In genomic region chr4:113761682-113762060, GRCh38 we compare ENCODE assay signal across 8 cellular contexts. TPM values are rescaled to one million over a fixed set of nuclear protein-coding genes. Genes with fewer than 3 reads are reported as not detected.
DNase-seq lines count a peak whose midpoint lies in the region; TF ChIP-seq lines count a peak whose summit lies in the region.

CAMK2D (minus strand) TSS chr4:113761738; CDS start chr4:113761068, 670 bp downstream.

- peak within 1 kb of the TSS; percentile 67 for H3K4me3 ChIP-seq in LNCaP clone FGC (ENCODE audit: low read depth, low read length)

- DNase-seq in ELF-1 (ENCODE audit: low read depth, low spot score) (peak; percentile 84), H4 (ENCODE audit: low spot score) (peak; percentile 87), LNCaP clone FGC (ENCODE audit: low read depth) (peak; percentile 50), SIG-M5 (lab: John Stamatoyannopoulos, UW) (peak; percentile 28), germinal center (ENCODE audit: low spot score) (peak; percentile 69), non-pigmented ciliary epithelial cell (ENCODE audit: low read depth) (peak; percentile 79), superior temporal gyrus (ENCODE audit: extremely low spot score) (peak; percentile 88)
- peak; percentile 88 for DNase-seq in activated naive CD4-positive, alpha-beta T cell treated with anti-CD3 and anti-CD28 coated beads, Interleukin-2, amount 50 U/mL, for 16 hours

- peak; percentile 93 for TF ChIP-seq CTCF in LNCaP clone FGC (IDR thresholded peaks at IDR 0.05; ENCODE audit: control insufficient read depth, extremely low read depth, insufficient read depth)

RNA-seq across cellular contexts. Expression of gene CAMK2D, which starts in this region (rescaled TPM):
- 22.6 and 27.6 TPM in 2 replicates for total RNA-seq in H4 (2014; rRNA removed; shearing (Covaris generic))

Comparison
In these comparisons a context has a peak if more than half of its experiments do, and no peak if none do; other contexts are left out.
1. Peak in every context shown above with its lines: DNase-seq and H3K4me3 ChIP-seq.
2. DNase-seq: peak in every context shown above with its lines; median percentile 88 in activated naive CD4-positive, alpha-beta T cell treated with anti-CD3 and anti-CD28 coated beads, Interleukin-2, amount 50 U/mL, for 16 hours; 88 in superior temporal gyrus; 87 in H4; 84 in ELF-1; 79 in non-pigmented ciliary epithelial cell; 69 in germinal center; 50 in LNCaP clone FGC; 28 in SIG-M5.